9 cellular contexts compared by ENCODE assay signal in the genomic region with DNA sequence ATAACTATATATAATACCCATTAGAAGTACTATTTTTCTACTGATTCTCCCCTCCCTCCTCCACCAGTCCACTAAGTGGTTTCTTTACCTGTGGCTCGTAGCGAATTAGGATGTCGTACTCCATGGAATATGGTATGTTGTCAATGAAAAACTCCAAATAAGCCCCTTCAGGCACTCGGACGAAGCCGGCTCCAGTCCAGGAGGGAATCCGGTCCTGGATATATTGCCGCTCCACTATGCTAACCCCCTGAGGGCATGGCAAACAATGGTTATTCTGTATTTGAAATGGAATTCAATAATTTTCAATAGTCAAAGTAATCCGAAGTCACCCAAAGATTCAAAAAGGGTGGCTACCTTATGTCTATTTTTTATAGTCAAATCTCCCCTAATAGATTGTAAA.
"Had no signal": no experiment of that assay in that cellular context is flagged by ENCODE, and none has a peak within 500 bp of the region (broad histone marks: within the 10 kb centered on the region; RNA-seq: fewer than 3 reads in every experiment).

No MANE protein-coding gene starts in this region.

- H3K9me3 ChIP-seq: HAP-1 had no signal

- H2AFZ ChIP-seq: GM23338 had no signal

- DNase-seq: H7, HFFc6, IMR-90, KG1 had no signal

- FAIRE-seq: K562 had no signal

- H3K4me2 ChIP-seq: GM23338 had no signal

- H3K4me3 ChIP-seq: GM23338, HAP-1, K562 had no signal

- ATAC-seq: GM23338, HCT116, K562 had no signal

- H3K27ac ChIP-seq: HL-60 had no signal
